8 cellular contexts compared by ENCODE assay signal in genomic region chr1:201022178-201022823, GRCh38. TPM values are rescaled to one million over a fixed set of nuclear protein-coding genes. Genes with fewer than 3 reads are reported as not detected.
DNase-seq lines count a peak whose midpoint lies in the region; ATAC-seq and TF ChIP-seq lines count a peak whose summit lies in the region.
"Had no signal": no experiment of that assay in that cellular context is flagged by ENCODE, and none has a peak within 500 bp of the region (broad histone marks: within the 10 kb centered on the region; RNA-seq: fewer than 3 reads in every experiment).

No MANE protein-coding gene starts in this region.

- no peaks in the 10 kb centered on the region for H3K27me3 ChIP-seq in HL-60 (ENCODE audit: insufficient read depth, poor library complexity, severe bottlenecking)
- no peaks in the 10 kb centered on the region for H3K27me3 ChIP-seq in iPS DF 6.9 (ENCODE audit: control insufficient read depth, insufficient read depth, low read length)
- H3K27me3 ChIP-seq in smooth muscle cell (ENCODE audit: low read depth), result no peaks in the 10 kb centered on the region

- peak overlapping the region; percentile 40 for H2AFZ ChIP-seq in smooth muscle cell (ENCODE audit: low read depth)

- no peak for ATAC-seq in left colon

- no peaks in the 10 kb centered on the region for H3K79me2 ChIP-seq in smooth muscle cell (ENCODE audit: low read depth)

- TF ChIP-seq CTCF in HL-60 (IDR thresholded peaks at IDR 0.05; ENCODE audit: insufficient read depth, low read length) (no peak), smooth muscle cell (IDR thresholded peaks at IDR 0.05; ENCODE audit: borderline replicate concordance, insufficient read depth, poor library complexity, severe bottlenecking) (no peak)

- H3K27ac Mint-ChIP-seq in T-helper 2 cell treated with Interferon-gamma antibody and Interleukin-4, amounts not matched to agents 5 μg/mL and 100 μg/mL, for 36 hours, result peak overlapping the region; percentile 97

- H3K36me3 Mint-ChIP-seq in T-helper 2 cell treated with Interferon-gamma antibody and Interleukin-4, amounts not matched to agents 5 μg/mL and 100 μg/mL, for 36 hours (ENCODE audit: low read depth), result peaks cover 23% of the 10 kb centered on the region

- peak overlapping the region; percentile 92 for H3K4me3 Mint-ChIP-seq in T-helper 2 cell treated with Interferon-gamma antibody and Interleukin-4, amounts not matched to agents 5 μg/mL and 100 μg/mL, for 36 hours

- H3K27ac ChIP-seq in HL-60 (replicated peaks), result peak overlapping the region; percentile 87
- no peak overlapping the region for H3K27ac ChIP-seq in iPS DF 6.9 (ENCODE audit: low read length)
- no peak overlapping the region for H3K27ac ChIP-seq in smooth muscle cell (ENCODE audit: low read depth)

- H3K4me2 ChIP-seq in smooth muscle cell, result peak overlapping the region; percentile 99

- intact Hi-C loops in left colon (cut with DNase I, micrococcal nuclease), result no loop called here

- H3K9me3 Mint-ChIP-seq in T-helper 2 cell treated with Interferon-gamma antibody and Interleukin-4, amounts not matched to agents 5 μg/mL and 100 μg/mL, for 36 hours, result no peaks in the 10 kb centered on the region

- H4K20me1 ChIP-seq in smooth muscle cell (ENCODE audit: low read depth), result no peaks in the 10 kb centered on the region

- H3K4me3 ChIP-seq in HL-60 (replicated peaks; ENCODE audit: insufficient read depth, low read length) (peak overlapping the region; percentile 78), iPS DF 6.9 (ENCODE audit: low read length) (peak overlapping the region; percentile 64; the same call in 1 of the 2 replicates), smooth muscle cell (peak overlapping the region; percentile 70)

- H3K9me3 ChIP-seq in iPS DF 6.9 (ENCODE audit: control insufficient read depth, insufficient read depth, low read length), result no peaks in the 10 kb centered on the region
- H3K9me3 ChIP-seq in smooth muscle cell (replicated peaks; ENCODE audit: low read depth), result no peaks in the 10 kb centered on the region

- no peaks in the 10 kb centered on the region for H3K27me3 Mint-ChIP-seq in T-helper 2 cell treated with Interferon-gamma antibody and Interleukin-4, amounts not matched to agents 5 μg/mL and 100 μg/mL, for 36 hours (ENCODE audit: low read depth)

- H3F3A ChIP-seq in smooth muscle cell (ENCODE audit: low read depth), result peaks cover 5% of the 10 kb centered on the region

- WGBS in iPS DF 6.9 (ENCODE audit: insufficient coverage, insufficient read length), result no CpG with 5 or more reads among the region's 4 CpGs
- 82% methylated on average over 4 of the region's 4 CpGs for WGBS in smooth muscle cell (ENCODE audit: low lambda C conversion rate)

- H3K4me1 Mint-ChIP-seq in T-helper 2 cell treated with Interferon-gamma antibody and Interleukin-4, amounts not matched to agents 5 μg/mL and 100 μg/mL, for 36 hours (ENCODE audit: low read depth), result peaks cover 69% of the 10 kb centered on the region

- DNase-seq in HL-60 (ENCODE audit: low read depth in 1 of 2, low spot score in 1 of 2) (no peak), iPS DF 6.9 (ENCODE audit: low read depth, low spot score) (no peak), smooth muscle cell (lab: John Stamatoyannopoulos, UW; ENCODE audit: unreplicated experiment) (no peak), NCI-H2171 (lab: John Stamatoyannopoulos, UW) (no peak), left colon (no peak), superior temporal gyrus (ENCODE audit: extremely low spot score) (no peak)
- no peak for DNase-seq in T-helper 2 cell treated with Interferon-gamma antibody and Interleukin-4, amounts not matched to agents 5 μg/mL and 100 μg/mL, for 36 hours (ENCODE audit: low spot score)
- DNase-seq: NCI-H1105 had no signal

- H3K36me3 ChIP-seq in iPS DF 6.9 (ENCODE audit: control insufficient read depth, insufficient read depth, low read length) (no peaks in the 10 kb centered on the region; the same call in 1 of the 2 replicates), smooth muscle cell (ENCODE audit: low read depth) (no peaks in the 10 kb centered on the region)

- H3K4me1 ChIP-seq in iPS DF 6.9 (ENCODE audit: control insufficient read depth, insufficient read depth, low read length) (peaks cover 21% of the 10 kb centered on the region), smooth muscle cell (ENCODE audit: low read depth) (peaks cover 52% of the 10 kb centered on the region)

- H3K9ac ChIP-seq in smooth muscle cell (ENCODE audit: low read depth), result no peak overlapping the region

RNA-seq across cellular contexts. Expression of gene KIF21B, which starts 1.2 kb away (rescaled TPM):
- total RNA-seq in smooth muscle cell (1.9 and 3.4 TPM in 2 replicates), left colon (10 to 100 TPM in 1 of 2 donors, 1 to 10 TPM in 1; 5.5 to 11.0 TPM)
- 1.0 and 1.2 TPM in 2 replicates for polyA plus RNA-seq in smooth muscle cell
